33 cellular contexts compared by ENCODE assay signal in the genomic region with DNA sequence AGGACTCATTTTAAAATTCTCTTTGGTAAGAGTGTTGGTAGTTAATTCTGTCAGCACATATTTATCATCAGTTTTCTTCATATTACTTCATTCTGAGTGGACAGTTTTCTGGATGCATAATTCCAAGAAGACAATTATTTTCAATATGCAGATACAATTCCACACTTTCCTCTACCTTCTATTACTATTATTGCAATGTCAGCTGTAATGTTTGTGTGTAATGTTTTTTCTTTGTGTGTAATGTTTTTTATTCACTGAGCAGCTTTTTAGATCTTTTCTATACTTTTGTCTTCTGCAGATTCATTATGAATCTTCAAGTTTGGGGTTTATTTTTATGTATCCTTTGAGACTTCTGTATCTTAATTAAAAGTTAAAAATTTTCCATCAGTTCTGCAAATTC.
"Had no signal": no experiment of that assay in that cellular context is flagged by ENCODE, and none has a peak within 500 bp of the region (broad histone marks: within the 10 kb centered on the region; RNA-seq: fewer than 3 reads in every experiment).

No MANE protein-coding gene starts in this region.

- H3K4me3 ChIP-seq: adrenal gland, ascending aorta, body of pancreas, breast epithelium, cardiac muscle cell had no signal

- ATAC-seq: activated naive CD4-positive, alpha-beta T cell treated with anti-CD3 and anti-CD28 coated beads, Interleukin-2, amount 50 U/mL, for 72 hours; activated naive CD8-positive, alpha-beta T cell treated with anti-CD3 and anti-CD28 coated beads, Interleukin-2, amount 50 U/mL, for 24 hours; activated T-cell treated with anti-CD3 and anti-CD28 coated beads, Interleukin-2, amount 50 U/mL, for 4 hours; activated T-cell treated with anti-CD3 and anti-CD28 coated beads, Interleukin-2, amount 50 U/mL, for 72 hours; activated T-helper 17 cell treated with anti-CD3 and anti-CD28 coated beads, Interleukin-2, amount 50 U/mL, for 72 hours; body of pancreas had no signal

- DNase-seq: activated effector memory CD4-positive, alpha-beta T cell treated with anti-CD3 and anti-CD28 coated beads, Interleukin-2, amount 50 U/mL, for 16 hours; activated effector memory CD4-positive, alpha-beta T cell treated with Interleukin-2 at 50 U/mL for 16 hours; activated gamma-delta T cell; activated gamma-delta T cell treated with Interleukin-2 at 50 U/mL for 16 hours; activated naive CD4-positive, alpha-beta T cell; activated naive CD4-positive, alpha-beta T cell treated with anti-CD3 and anti-CD28 coated beads for 36 hours; activated naive CD4-positive, alpha-beta T cell treated with anti-CD3 and anti-CD28 coated beads, Interleukin-2, amount 10 ng/mL, durations not matched to agents 7 days and 5 days; activated naive CD4-positive, alpha-beta T cell treated with anti-CD3 and anti-CD28 coated beads, Interleukin-2, amount 50 U/mL, for 16 hours; activated naive CD4-positive, alpha-beta T cell treated with Interleukin-2 at 50 U/mL for 16 hours; activated naive CD8-positive, alpha-beta T cell treated with anti-CD3 and anti-CD28 coated beads for 36 hours; activated naive CD8-positive, alpha-beta T cell treated with anti-CD3 and anti-CD28 coated beads, Interleukin-2, amount 10 ng/mL, durations not matched to agents 7 days and 5 days; activated naive CD8-positive, alpha-beta T cell treated with anti-CD3 and anti-CD28 coated beads, Interleukin-2, amount 50 U/mL, for 24 hours; activated T-cell treated with anti-CD3 and anti-CD28 coated beads, Interleukin-2, amount 50 U/mL, for 24 hours; activated T-cell treated with anti-CD3 and anti-CD28 coated beads, Interleukin-2, amount 50 U/mL, for 4 hours; activated T-cell treated with anti-CD3 and anti-CD28 coated beads, Interleukin-2, amount 50 U/mL, for 48 hours; activated T-cell treated with anti-CD3 and anti-CD28 coated beads, Interleukin-2, amount 50 U/mL, for 72 hours; adrenal gland; amniotic stem cell; amygdala; anterior cingulate cortex; aorta; body of pancreas; brain microvascular endothelial cell; caudate nucleus; central memory CD4-positive, alpha-beta T cell; cerebellar nuclear complex had no signal

- H3K27me3 ChIP-seq: adrenal gland, ascending aorta, body of pancreas, brain microvascular endothelial cell, breast epithelium, cardiac muscle cell had no signal

- H3K27ac ChIP-seq: adrenal gland, ascending aorta, body of pancreas, brain microvascular endothelial cell, breast epithelium, cardiac muscle cell had no signal

- H3K4me1 ChIP-seq: adrenal gland, ascending aorta, body of pancreas, breast epithelium had no signal

- H3K9me3 ChIP-seq: adrenal gland, ascending aorta, body of pancreas, breast epithelium had no signal

- H3K36me3 ChIP-seq: adrenal gland, ascending aorta, brain microvascular endothelial cell, breast epithelium, cardiac muscle cell had no signal

- FAIRE-seq: astrocyte, bronchial epithelial cell had no signal
